8 cellular contexts compared by ENCODE assay signal in genomic region chr20:31570735-31571617, GRCh38. TPM values are rescaled to one million over a fixed set of nuclear protein-coding genes. Genes with fewer than 3 reads are reported as not detected.
A peak's percentile ranks its signal among the peaks of the same experiment; 100 is the strongest.
DNase-seq lines count a peak whose midpoint lies in the region; ATAC-seq and TF ChIP-seq lines count a peak whose summit lies in the region.

No MANE protein-coding gene starts in this region.

- no peak for ATAC-seq in left ventricle myocardium superior

- no peak overlapping the region for H3K4me3 ChIP-seq in right atrium auricular region
- H3K4me3 ChIP-seq in ascending aorta: no peak overlapping the region
- H3K4me3 ChIP-seq in mucosa of rectum (ENCODE audit: low read length in 2 of 2): no peak overlapping the region
- H3K4me3 ChIP-seq in vagina: no peak overlapping the region

- TF ChIP-seq POLR2A in vagina (IDR thresholded peaks at IDR 0.05): no peak

- intact Hi-C loops in left ventricle myocardium superior (cut with micrococcal nuclease): no loop called here
- intact Hi-C loops in ascending aorta (cut with DNase I): no loop called here
- intact Hi-C loops in vagina (cut with DNase I): no loop called here

- H3K36me3 ChIP-seq in right atrium auricular region (peaks cover 11% of the 10 kb centered on the region), ascending aorta (peaks cover 0 to 12% of the 10 kb centered on the region in 2 donors), mucosa of rectum (ENCODE audit: control insufficient read depth in 2 of 2, insufficient read depth in 2 of 2, low read length in 2 of 2) (peaks cover 9 to 18% of the 10 kb centered on the region in 2 donors), vagina (peaks cover 0 to 6% of the 10 kb centered on the region in 2 donors)

- H3K9ac ChIP-seq in mucosa of rectum (ENCODE audit: low read depth in 1 of 2, low read length in 2 of 2): peak overlapping the region in 1 of 2 donors; percentile 58

- DNase-seq in right atrium auricular region (ENCODE audit: low spot score): no peak
- no peak for DNase-seq in left ventricle myocardium superior
- DNase-seq in ascending aorta (ENCODE audit: low spot score in 2 of 2): peak in 1 of 2 donors; percentile 70
- no peak for DNase-seq in vagina (ENCODE audit: extremely low spot score in 2 of 2)
- no peak for DNase-seq in iPS-NIHi11 (ENCODE audit: low spot score)
- DNase-seq in UCSD-AML1 (lab: John Stamatoyannopoulos, UW; ENCODE audit: unreplicated experiment): no peak
- no peak for DNase-seq in activated CD8-positive, alpha-beta memory T cell treated with anti-CD3 and anti-CD28 coated beads, Interleukin-2, amount 50 U/mL, for 4 hours

- H3K9me3 ChIP-seq in right atrium auricular region (no peaks in the 10 kb centered on the region), ascending aorta (no peaks in the 10 kb centered on the region), mucosa of rectum (ENCODE audit: control insufficient read depth in 2 of 2, low read length in 2 of 2) (no peaks in the 10 kb centered on the region), vagina (no peaks in the 10 kb centered on the region)

- peak overlapping the region; percentile 89 to 94 for H3K27ac ChIP-seq in right atrium auricular region
- H3K27ac ChIP-seq in ascending aorta: peak overlapping the region; percentile 94 to 97
- H3K27ac ChIP-seq in mucosa of rectum (ENCODE audit: low read depth in 2 of 2, low read length in 2 of 2): peak overlapping the region; percentile 72 to 77
- peak overlapping the region; percentile 94 for H3K27ac ChIP-seq in vagina

- TF ChIP-seq CTCF in right atrium auricular region (IDR thresholded peaks at IDR 0.05) (no peak), ascending aorta (IDR thresholded peaks at IDR 0.05) (no peak), vagina (IDR thresholded peaks at IDR 0.05) (no peak)

- H3K4me1 ChIP-seq in right atrium auricular region (peaks cover 0 to 54% of the 10 kb centered on the region in 2 donors), ascending aorta (peaks cover 9 to 22% of the 10 kb centered on the region in 2 donors), mucosa of rectum (ENCODE audit: control insufficient read depth in 2 of 2, insufficient read depth in 2 of 2, low read length in 2 of 2) (peaks cover 40 to 50% of the 10 kb centered on the region in 2 donors), vagina (peaks cover 49% of the 10 kb centered on the region)

- H3K27me3 ChIP-seq in right atrium auricular region (no peaks in the 10 kb centered on the region), ascending aorta (no peaks in the 10 kb centered on the region), mucosa of rectum (ENCODE audit: control insufficient read depth in 2 of 2, insufficient read depth in 2 of 2, low read length in 2 of 2) (no peaks in the 10 kb centered on the region), vagina (no peaks in the 10 kb centered on the region)

RNA-seq across cellular contexts. Expression of gene ID1, which starts 34.1 kb away (rescaled TPM):
- total RNA-seq in right atrium auricular region: 100 to 1,000 TPM; 450 to 815 TPM
- 99.2 TPM for total RNA-seq in left ventricle myocardium superior
- 3,326 TPM for total RNA-seq in ascending aorta
- 1,190 TPM for total RNA-seq in vagina

RNA-seq across cellular contexts. Expression of gene HM13, which starts 56.7 kb away (rescaled TPM):
- total RNA-seq in right atrium auricular region (10 to 100 TPM; 31.7 to 45.7 TPM), left ventricle myocardium superior (39.2 TPM), ascending aorta (84.9 TPM), vagina (77.8 TPM)
